ENCODE assay signal across 1 cellular context in the genomic region with DNA sequence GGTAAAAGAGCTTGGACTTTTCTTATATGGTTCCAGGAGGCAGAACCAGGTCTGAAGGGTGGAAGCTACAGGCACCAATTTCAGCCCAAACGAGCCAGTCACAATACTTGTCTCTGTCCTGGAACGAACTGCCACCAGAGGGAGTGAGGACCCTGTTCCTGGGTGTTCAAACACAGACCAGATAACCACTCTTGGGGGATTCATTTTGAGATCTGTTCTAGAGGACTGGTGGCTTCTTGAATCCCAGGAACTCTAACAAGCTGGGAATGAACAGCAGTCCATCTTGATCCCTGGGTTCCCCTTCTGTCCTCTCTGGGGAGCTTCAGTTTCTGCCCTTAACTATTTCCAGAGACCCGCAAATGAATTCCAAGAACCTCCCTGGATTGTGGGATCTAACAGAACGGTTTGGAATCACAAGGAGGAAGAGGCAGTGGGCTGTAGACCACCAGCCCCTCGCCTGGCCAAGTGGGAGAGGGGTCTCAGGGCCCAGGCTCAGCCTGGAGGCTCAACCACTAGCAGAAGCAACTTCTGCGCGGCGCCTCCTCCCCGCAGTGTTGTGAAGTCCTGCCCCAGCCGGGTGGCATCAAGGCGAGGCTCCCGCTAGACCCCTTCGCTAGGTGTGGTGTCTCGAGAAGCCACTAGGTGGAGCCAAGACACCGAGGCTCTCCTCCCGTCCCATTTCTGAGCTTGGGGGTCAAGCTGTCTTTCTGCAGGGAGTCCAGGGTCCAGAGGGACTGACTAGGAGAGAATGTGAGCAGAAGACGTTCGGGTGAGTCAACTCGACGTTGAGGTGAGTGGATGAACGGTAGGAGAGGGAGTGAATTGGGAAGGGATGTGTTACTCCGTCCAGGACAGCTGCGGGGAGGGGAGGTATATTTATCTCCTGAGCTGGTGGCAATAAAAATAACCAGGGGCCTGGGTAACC.
TF ChIP-seq lines count a peak whose summit lies in the region.

No MANE protein-coding gene starts in this region.

TF ChIP-seq in H1, 55 proteins besides CTCF, POLR2A, EP300 and RAD21:
- TF ChIP-seq EGR1 (IDR thresholded peaks at IDR 0.05; ENCODE audit: borderline replicate concordance, low read depth, low read length) (0 out of 2 replicates have a peak, but pooled peaks have one; percentile 36), CBX8 (IDR thresholded peaks at IDR 0.05; ENCODE audit: borderline replicate concordance, low read depth, low read length) (no peak), NRF1 (IDR thresholded peaks at IDR 0.05; ENCODE audit: low read depth, low read length) (no peak), JUND (IDR thresholded peaks at IDR 0.05; ENCODE audit: low read length) (no peak), TBP (IDR thresholded peaks at IDR 0.05; ENCODE audit: low read depth, low read length) (no peak), TEAD4 (IDR thresholded peaks at IDR 0.05; ENCODE audit: low read depth, low read length) (no peak), CEBPB (IDR thresholded peaks at IDR 0.05; ENCODE audit: low read depth, low read length) (no peak), HDAC2 (IDR thresholded peaks at IDR 0.05; ENCODE audit: borderline replicate concordance in 1 of 2, low read depth in 2 of 2, low read length in 2 of 2) (0 out of 4 replicates have a peak, but pooled peaks of 1 of the 2 experiments have one; percentile 12), CREB1 (IDR thresholded peaks at IDR 0.05) (peak; percentile 48; the same call in 1 of the 2 replicates), RFX5 (IDR thresholded peaks at IDR 0.05; ENCODE audit: borderline replicate concordance, low read depth, low read length) (no peak), HDAC6 (IDR thresholded peaks at IDR 0.05; ENCODE audit: low read depth, low read length) (no peak), CHD1 (IDR thresholded peaks at IDR 0.05; ENCODE audit: low read depth, low read length) (no peak), EZH2 (IDR thresholded peaks at IDR 0.05; ENCODE audit: low read depth, low read length, severe bottlenecking) (peak; percentile 41), SIN3A (conservative IDR thresholded peaks at IDR 0.05 in 1 of 2, IDR thresholded peaks at IDR 0.05 in 1 of 2; ENCODE audit: low read depth in 1 of 2, low read length in 2 of 2) (peak in 1 of 2 experiments; percentile 88; a peak in 2 of 4 replicates), CBX5 (IDR thresholded peaks at IDR 0.05; ENCODE audit: low read depth, low read length) (no peak), RXRA (IDR thresholded peaks at IDR 0.05; ENCODE audit: insufficient read depth, low read depth, low read length) (no peak), BCL11A (IDR thresholded peaks at IDR 0.05; ENCODE audit: low read depth in 2 of 2, low read length in 2 of 2) (no peak), NANOG (IDR thresholded peaks at IDR 0.05; ENCODE audit: insufficient read depth, low read depth, low read length, poor library complexity, severe bottlenecking) (no peak), POLR2AphosphoS5 (IDR thresholded peaks at IDR 0.05; ENCODE audit: low read depth, low read length) (0 out of 2 replicates have a peak, but pooled peaks have one; percentile 29), SP4 (IDR thresholded peaks at IDR 0.05; ENCODE audit: low read length) (0 out of 2 replicates have a peak, but pooled peaks have one; percentile 60), JUN (IDR thresholded peaks at IDR 0.05; ENCODE audit: low read depth, low read length) (no peak), PHF8 (conservative IDR thresholded peaks at IDR 0.05; ENCODE audit: low read depth, low read length) (no peak), KDM5A (IDR thresholded peaks at IDR 0.05; ENCODE audit: low read length) (no peak), RBBP5 (IDR thresholded peaks at IDR 0.05; ENCODE audit: borderline replicate concordance, low read depth, low read length) (0 out of 2 replicates have a peak, but pooled peaks have one; percentile 29), GABPA (IDR thresholded peaks at IDR 0.05; ENCODE audit: borderline replicate concordance, insufficient read depth, low read length) (peak; percentile 55; the same call in 1 of the 2 replicates), ZNF274 (IDR thresholded peaks at IDR 0.05; ENCODE audit: borderline replicate concordance, extremely low read depth, low read length) (no peak), TAF7 (optimal IDR thresholded peaks at IDR 0.05; ENCODE audit: borderline replicate concordance, low read depth, low read length) (no peak), SAP30 (IDR thresholded peaks at IDR 0.05; ENCODE audit: insufficient read depth, insufficient replicate concordance, low read length) (no peak), CTBP2 (IDR thresholded peaks at IDR 0.05; ENCODE audit: borderline replicate concordance, insufficient read depth, insufficient read length, low read length) (peak; percentile 38), FOSL1 (IDR thresholded peaks at IDR 0.05; ENCODE audit: insufficient read depth, low read depth, low read length) (no peak), SRF (IDR thresholded peaks at IDR 0.05; ENCODE audit: low read depth, low read length) (no peak), YY1 (IDR thresholded peaks at IDR 0.05; ENCODE audit: low read depth, low read length) (0 out of 2 replicates have a peak, but pooled peaks have one; percentile 44), RNF2 (IDR thresholded peaks at IDR 0.05; ENCODE audit: borderline replicate concordance, low read depth, low read length, missing control alignments, poor library complexity, severe bottlenecking) (no peak), SIX5 (IDR thresholded peaks at IDR 0.05; ENCODE audit: low read depth, low read length) (no peak), BACH1 (IDR thresholded peaks at IDR 0.05; ENCODE audit: low read length) (no peak), GTF2F1 (IDR thresholded peaks at IDR 0.05; ENCODE audit: borderline replicate concordance, low read depth, low read length) (no peak), ASH2L (IDR thresholded peaks at IDR 0.05; ENCODE audit: low read length) (peak; percentile 94), SP1 (IDR thresholded peaks at IDR 0.05; ENCODE audit: low read depth, low read length) (no peak), SIRT6 (IDR thresholded peaks at IDR 0.05; ENCODE audit: low read length) (no peak), KDM4A (IDR thresholded peaks at IDR 0.05; ENCODE audit: low read depth, low read length, severe bottlenecking) (peak; percentile 28), TAF1 (IDR thresholded peaks at IDR 0.05; ENCODE audit: low read depth, low read length) (0 out of 2 replicates have a peak, but pooled peaks have one; percentile 17)
- TF ChIP-seq, protein P1, sequence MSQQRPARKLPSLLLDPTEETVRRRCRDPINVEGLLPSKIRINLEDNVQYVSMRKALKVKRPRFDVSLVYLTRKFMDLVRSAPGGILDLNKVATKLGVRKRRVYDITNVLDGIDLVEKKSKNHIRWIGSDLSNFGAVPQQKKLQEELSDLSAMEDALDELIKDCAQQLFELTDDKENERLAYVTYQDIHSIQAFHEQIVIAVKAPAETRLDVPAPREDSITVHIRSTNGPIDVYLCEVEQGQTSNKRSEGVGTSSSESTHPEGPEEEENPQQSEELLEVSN (IDR thresholded peaks at IDR 0.05): no peak; the same call in 1 of the 2 replicates
- TF ChIP-seq, protein P2, sequence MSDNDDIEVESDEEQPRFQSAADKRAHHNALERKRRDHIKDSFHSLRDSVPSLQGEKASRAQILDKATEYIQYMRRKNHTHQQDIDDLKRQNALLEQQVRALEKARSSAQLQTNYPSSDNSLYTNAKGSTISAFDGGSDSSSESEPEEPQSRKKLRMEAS (IDR thresholded peaks at IDR 0.05): peak; percentile 47; the same call in 1 of the 2 replicates
- TF ChIP-seq, protein P3, sequence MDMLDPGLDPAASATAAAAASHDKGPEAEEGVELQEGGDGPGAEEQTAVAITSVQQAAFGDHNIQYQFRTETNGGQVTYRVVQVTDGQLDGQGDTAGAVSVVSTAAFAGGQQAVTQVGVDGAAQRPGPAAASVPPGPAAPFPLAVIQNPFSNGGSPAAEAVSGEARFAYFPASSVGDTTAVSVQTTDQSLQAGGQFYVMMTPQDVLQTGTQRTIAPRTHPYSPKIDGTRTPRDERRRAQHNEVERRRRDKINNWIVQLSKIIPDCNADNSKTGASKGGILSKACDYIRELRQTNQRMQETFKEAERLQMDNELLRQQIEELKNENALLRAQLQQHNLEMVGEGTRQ (IDR thresholded peaks at IDR 0.05; ENCODE audit: low read length): no peak
- TF ChIP-seq, protein P4, sequence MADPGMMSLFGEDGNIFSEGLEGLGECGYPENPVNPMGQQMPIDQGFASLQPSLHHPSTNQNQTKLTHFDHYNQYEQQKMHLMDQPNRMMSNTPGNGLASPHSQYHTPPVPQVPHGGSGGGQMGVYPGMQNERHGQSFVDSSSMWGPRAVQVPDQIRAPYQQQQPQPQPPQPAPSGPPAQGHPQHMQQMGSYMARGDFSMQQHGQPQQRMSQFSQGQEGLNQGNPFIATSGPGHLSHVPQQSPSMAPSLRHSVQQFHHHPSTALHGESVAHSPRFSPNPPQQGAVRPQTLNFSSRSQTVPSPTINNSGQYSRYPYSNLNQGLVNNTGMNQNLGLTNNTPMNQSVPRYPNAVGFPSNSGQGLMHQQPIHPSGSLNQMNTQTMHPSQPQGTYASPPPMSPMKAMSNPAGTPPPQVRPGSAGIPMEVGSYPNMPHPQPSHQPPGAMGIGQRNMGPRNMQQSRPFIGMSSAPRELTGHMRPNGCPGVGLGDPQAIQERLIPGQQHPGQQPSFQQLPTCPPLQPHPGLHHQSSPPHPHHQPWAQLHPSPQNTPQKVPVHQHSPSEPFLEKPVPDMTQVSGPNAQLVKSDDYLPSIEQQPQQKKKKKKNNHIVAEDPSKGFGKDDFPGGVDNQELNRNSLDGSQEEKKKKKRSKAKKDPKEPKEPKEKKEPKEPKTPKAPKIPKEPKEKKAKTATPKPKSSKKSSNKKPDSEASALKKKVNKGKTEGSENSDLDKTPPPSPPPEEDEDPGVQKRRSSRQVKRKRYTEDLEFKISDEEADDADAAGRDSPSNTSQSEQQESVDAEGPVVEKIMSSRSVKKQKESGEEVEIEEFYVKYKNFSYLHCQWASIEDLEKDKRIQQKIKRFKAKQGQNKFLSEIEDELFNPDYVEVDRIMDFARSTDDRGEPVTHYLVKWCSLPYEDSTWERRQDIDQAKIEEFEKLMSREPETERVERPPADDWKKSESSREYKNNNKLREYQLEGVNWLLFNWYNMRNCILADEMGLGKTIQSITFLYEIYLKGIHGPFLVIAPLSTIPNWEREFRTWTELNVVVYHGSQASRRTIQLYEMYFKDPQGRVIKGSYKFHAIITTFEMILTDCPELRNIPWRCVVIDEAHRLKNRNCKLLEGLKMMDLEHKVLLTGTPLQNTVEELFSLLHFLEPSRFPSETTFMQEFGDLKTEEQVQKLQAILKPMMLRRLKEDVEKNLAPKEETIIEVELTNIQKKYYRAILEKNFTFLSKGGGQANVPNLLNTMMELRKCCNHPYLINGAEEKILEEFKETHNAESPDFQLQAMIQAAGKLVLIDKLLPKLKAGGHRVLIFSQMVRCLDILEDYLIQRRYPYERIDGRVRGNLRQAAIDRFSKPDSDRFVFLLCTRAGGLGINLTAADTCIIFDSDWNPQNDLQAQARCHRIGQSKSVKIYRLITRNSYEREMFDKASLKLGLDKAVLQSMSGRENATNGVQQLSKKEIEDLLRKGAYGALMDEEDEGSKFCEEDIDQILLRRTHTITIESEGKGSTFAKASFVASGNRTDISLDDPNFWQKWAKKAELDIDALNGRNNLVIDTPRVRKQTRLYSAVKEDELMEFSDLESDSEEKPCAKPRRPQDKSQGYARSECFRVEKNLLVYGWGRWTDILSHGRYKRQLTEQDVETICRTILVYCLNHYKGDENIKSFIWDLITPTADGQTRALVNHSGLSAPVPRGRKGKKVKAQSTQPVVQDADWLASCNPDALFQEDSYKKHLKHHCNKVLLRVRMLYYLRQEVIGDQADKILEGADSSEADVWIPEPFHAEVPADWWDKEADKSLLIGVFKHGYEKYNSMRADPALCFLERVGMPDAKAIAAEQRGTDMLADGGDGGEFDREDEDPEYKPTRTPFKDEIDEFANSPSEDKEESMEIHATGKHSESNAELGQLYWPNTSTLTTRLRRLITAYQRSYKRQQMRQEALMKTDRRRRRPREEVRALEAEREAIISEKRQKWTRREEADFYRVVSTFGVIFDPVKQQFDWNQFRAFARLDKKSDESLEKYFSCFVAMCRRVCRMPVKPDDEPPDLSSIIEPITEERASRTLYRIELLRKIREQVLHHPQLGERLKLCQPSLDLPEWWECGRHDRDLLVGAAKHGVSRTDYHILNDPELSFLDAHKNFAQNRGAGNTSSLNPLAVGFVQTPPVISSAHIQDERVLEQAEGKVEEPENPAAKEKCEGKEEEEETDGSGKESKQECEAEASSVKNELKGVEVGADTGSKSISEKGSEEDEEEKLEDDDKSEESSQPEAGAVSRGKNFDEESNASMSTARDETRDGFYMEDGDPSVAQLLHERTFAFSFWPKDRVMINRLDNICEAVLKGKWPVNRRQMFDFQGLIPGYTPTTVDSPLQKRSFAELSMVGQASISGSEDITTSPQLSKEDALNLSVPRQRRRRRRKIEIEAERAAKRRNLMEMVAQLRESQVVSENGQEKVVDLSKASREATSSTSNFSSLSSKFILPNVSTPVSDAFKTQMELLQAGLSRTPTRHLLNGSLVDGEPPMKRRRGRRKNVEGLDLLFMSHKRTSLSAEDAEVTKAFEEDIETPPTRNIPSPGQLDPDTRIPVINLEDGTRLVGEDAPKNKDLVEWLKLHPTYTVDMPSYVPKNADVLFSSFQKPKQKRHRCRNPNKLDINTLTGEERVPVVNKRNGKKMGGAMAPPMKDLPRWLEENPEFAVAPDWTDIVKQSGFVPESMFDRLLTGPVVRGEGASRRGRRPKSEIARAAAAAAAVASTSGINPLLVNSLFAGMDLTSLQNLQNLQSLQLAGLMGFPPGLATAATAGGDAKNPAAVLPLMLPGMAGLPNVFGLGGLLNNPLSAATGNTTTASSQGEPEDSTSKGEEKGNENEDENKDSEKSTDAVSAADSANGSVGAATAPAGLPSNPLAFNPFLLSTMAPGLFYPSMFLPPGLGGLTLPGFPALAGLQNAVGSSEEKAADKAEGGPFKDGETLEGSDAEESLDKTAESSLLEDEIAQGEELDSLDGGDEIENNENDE (IDR thresholded peaks at IDR 0.05; ENCODE audit: insufficient replicate concordance, low read length): no peak
- TF ChIP-seq, protein P5, sequence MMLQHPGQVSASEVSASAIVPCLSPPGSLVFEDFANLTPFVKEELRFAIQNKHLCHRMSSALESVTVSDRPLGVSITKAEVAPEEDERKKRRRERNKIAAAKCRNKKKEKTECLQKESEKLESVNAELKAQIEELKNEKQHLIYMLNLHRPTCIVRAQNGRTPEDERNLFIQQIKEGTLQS (IDR thresholded peaks at IDR 0.05; ENCODE audit: insufficient read depth, low read depth, low read length): no peak
